Comparison of ENCODE assay signal across 25 cellular contexts in the genomic region with DNA sequence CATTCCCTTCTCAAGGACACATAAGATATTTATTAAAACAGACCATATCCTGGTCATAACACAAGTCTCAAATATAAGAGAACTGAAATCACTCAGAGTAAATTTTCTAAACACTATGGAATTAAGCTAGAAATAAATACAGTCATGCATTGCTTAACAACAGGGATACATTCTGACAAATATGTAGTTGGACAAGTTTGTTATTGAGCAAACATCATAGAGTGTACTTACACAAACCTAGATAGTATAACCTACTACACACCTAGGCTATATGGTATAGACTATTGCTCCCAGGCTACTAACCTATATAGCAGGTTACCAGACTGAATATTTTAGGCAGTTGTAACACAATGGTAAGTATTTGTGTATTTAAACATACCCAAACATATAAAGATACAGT.
DNase-seq lines count a peak whose midpoint lies in the region; ATAC-seq, FAIRE-seq and TF ChIP-seq lines count a peak whose summit lies in the region.
"Had no signal": no experiment of that assay in that cellular context is flagged by ENCODE, and none has a peak within 500 bp of the region (broad histone marks: within the 10 kb centered on the region; RNA-seq: fewer than 3 reads in every experiment).

No MANE protein-coding gene starts in this region.

- no peaks in the 10 kb centered on the region for H3K36me3 Mint-ChIP-seq in activated T-cell treated with anti-CD3 and anti-CD28 coated beads, Interleukin-2, amount 50 U/mL, for 4 hours (ENCODE audit: insufficient read depth)
- H3K36me3 Mint-ChIP-seq: CD8-positive, alpha-beta T cell had no signal

- TF ChIP-seq CTCF in bronchial epithelial cell (IDR thresholded peaks at IDR 0.05; ENCODE audit: insufficient read depth, low read length, severe bottlenecking) = no peak

- H3K27me3 ChIP-seq in bronchial epithelial cell (ENCODE audit: control insufficient read depth, insufficient read depth, low read length) = no peaks in the 10 kb centered on the region
- H3K27me3 ChIP-seq: BLaER1 treated with 17β-estradiol and CSF1 and Interleukin-3, amounts not matched to agents 10 nM and 100 nM had no signal

- H3K4me1 Mint-ChIP-seq in activated T-cell treated with anti-CD3 and anti-CD28 coated beads, Interleukin-2, amount 50 U/mL, for 4 hours (ENCODE audit: low read depth) = no peaks in the 10 kb centered on the region
- H3K4me1 Mint-ChIP-seq: B cell had no signal

- H3K27me3 Mint-ChIP-seq in activated T-cell treated with anti-CD3 and anti-CD28 coated beads, Interleukin-2, amount 50 U/mL, for 4 hours (ENCODE audit: low read depth) = peaks cover 3% of the 10 kb centered on the region
- H3K27me3 Mint-ChIP-seq: B cell had no signal

- H3K9me3 Mint-ChIP-seq in activated T-cell treated with anti-CD3 and anti-CD28 coated beads, Interleukin-2, amount 50 U/mL, for 4 hours = no peaks in the 10 kb centered on the region
- H3K9me3 Mint-ChIP-seq: CD4-positive, alpha-beta T cell; CD8-positive, alpha-beta T cell had no signal

- peak; percentile 62 for ATAC-seq in esophagus mucosa
- no peak for ATAC-seq in activated T-cell treated with anti-CD3 and anti-CD28 coated beads, Interleukin-2, amount 50 U/mL, for 4 hours
- ATAC-seq: A549; CD8-positive, alpha-beta T cell; GM12878 had no signal

- FAIRE-seq in bronchial epithelial cell (lab: Jason Lieb, UNC) (no peak), urothelium cell line (lab: Jason Lieb, UNC) (peak; percentile 44)
- FAIRE-seq: A549, GM12878, GM12892, GM18507 had no signal

- H3K4me3 ChIP-seq in bronchial epithelial cell (ENCODE audit: low read depth, low read length) = no peak overlapping the region
- H3K4me3 ChIP-seq: A549; BLaER1 treated with 17β-estradiol and CSF1 and Interleukin-3, amounts not matched to agents 10 nM and 100 nM; GM12878 had no signal

- peak; percentile 17 for DNase-seq in SIG-M5 treated with dmso at 0.1 percent for 504 hours (lab: John Stamatoyannopoulos, UW; ENCODE audit: unreplicated experiment)
- no peak for DNase-seq in SIG-M5 (lab: John Stamatoyannopoulos, UW)
- peak; percentile 8 for DNase-seq in bronchial epithelial cell (ENCODE audit: low read depth)
- no peak for DNase-seq in urothelium cell line (ENCODE audit: low spot score)
- DNase-seq in activated T-cell treated with anti-CD3 and anti-CD28 coated beads, Interleukin-2, amount 50 U/mL, for 4 hours = no peak
- DNase-seq in SKM-1 (lab: John Stamatoyannopoulos, UW; ENCODE audit: unreplicated experiment) = no peak
- no peak for DNase-seq in NCI-H2029 (lab: John Stamatoyannopoulos, UW)
- DNase-seq: AML-193; CD4-positive, alpha-beta T cell; CD8-positive, alpha-beta T cell; COR-L47; DMS 273 treated with DMSO at 0.1 percent for 48 hours; DMS153; DMS53; DMS79; DND-41; EL; GDM1 had no signal

- no peak overlapping the region for H3K4me3 Mint-ChIP-seq in activated T-cell treated with anti-CD3 and anti-CD28 coated beads, Interleukin-2, amount 50 U/mL, for 4 hours
- H3K4me3 Mint-ChIP-seq: B cell; CD4-positive, alpha-beta T cell; CD8-positive, alpha-beta T cell had no signal

- H3K36me3 ChIP-seq in bronchial epithelial cell (ENCODE audit: control insufficient read depth, insufficient read depth, low read length) = no peaks in the 10 kb centered on the region
- H3K36me3 ChIP-seq: BLaER1 treated with 17β-estradiol and CSF1 and Interleukin-3, amounts not matched to agents 10 nM and 100 nM had no signal

Comparison
In these comparisons a context has a peak if more than half of its experiments do, and no peak if none do; other contexts are left out.
1. DNase-seq: peak in SIG-M5 treated with dmso at 0.1 percent for 504 hours (single experiment) and bronchial epithelial cell (single experiment); none in SIG-M5 (single experiment), urothelium cell line (single experiment), activated T-cell treated with anti-CD3 and anti-CD28 coated beads, Interleukin-2, amount 50 U/mL, for 4 hours (single experiment), SKM-1 (single experiment) and NCI-H2029 (single experiment).